ENCODE assay signal across 12 cellular contexts in the genomic region with DNA sequence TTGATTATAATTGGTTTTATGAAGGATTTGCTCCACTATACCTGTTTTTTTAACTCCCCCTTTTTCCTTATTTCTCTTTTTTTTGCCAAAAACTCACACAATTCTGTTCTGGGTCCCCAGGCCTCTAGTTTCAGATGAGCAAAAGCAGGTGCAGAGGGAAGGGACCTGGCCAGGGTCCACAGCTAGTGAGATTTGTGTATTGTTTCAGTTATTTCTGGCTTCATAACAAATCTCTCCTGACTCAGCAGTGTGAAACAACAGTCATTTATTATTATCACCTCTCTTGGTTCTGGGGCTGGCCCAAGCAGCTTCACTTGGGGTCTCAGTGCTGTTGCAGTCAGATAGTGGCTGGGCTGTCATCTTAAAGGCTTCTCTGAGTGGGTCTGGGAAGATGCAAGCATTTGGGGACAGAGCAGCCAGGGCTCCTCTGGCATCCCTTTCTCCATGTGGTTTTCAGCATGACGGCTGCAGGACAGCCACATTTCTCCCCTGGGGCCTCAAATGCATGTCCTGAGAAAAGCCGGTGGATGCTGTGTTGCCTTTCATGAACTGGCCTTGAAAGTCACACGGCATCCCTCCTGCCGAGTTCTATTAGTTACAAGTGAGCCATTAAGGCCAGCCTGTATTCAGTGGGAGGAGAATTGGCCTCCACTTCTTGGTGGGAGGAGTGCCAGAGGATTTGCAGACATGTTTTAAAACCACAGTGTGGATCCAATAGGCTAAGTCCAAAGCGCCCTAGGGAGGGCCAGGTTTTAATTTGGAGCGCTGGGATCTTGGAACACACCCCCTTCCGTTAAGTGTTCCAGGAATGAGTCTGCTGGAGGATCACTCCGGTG.
A peak's percentile ranks its signal among the peaks of the same experiment; 100 is the strongest.
DNase-seq lines count a peak whose midpoint lies in the region; ATAC-seq and TF ChIP-seq lines count a peak whose summit lies in the region.
"Had no signal": no experiment of that assay in that cellular context is flagged by ENCODE, and none has a peak within 500 bp of the region (broad histone marks: within the 10 kb centered on the region; RNA-seq: fewer than 3 reads in every experiment).

No MANE protein-coding gene starts in this region.

- H3K27ac Mint-ChIP-seq in activated T-helper 17 cell treated with anti-CD3 and anti-CD28 coated beads, Interleukin-2, amount 50 U/mL, for 72 hours = no peak overlapping the region
- H3K27ac Mint-ChIP-seq: activated naive CD4-positive, alpha-beta T cell treated with anti-CD3 and anti-CD28 coated beads, Interleukin-2, amount 50 U/mL, for 24 hours; CD14-positive monocyte; memory B cell had no signal

- no peaks in the 10 kb centered on the region for H3K4me1 Mint-ChIP-seq in activated T-helper 17 cell treated with anti-CD3 and anti-CD28 coated beads, Interleukin-2, amount 50 U/mL, for 72 hours
- H3K4me1 Mint-ChIP-seq: activated naive CD4-positive, alpha-beta T cell treated with anti-CD3 and anti-CD28 coated beads, Interleukin-2, amount 50 U/mL, for 24 hours; CD14-positive monocyte; memory B cell had no signal

- no peak overlapping the region for H2BK15ac ChIP-seq in mesenchymal stem cell (ENCODE audit: low read depth, poor library complexity, severe bottlenecking)

- H3K27me3 ChIP-seq in mesenchymal stem cell (ENCODE audit: control insufficient read depth in 1 of 2, insufficient read depth in 1 of 2, low read length in 2 of 2) = peaks cover 3 to 16% of the 10 kb centered on the region in 2 experiments

- H4K8ac ChIP-seq in mesenchymal stem cell (ENCODE audit: low read length) = no peak overlapping the region

- CTCF ChIA-PET in AG04449 (lab: Yijun Ruan, JAX) = no interaction called here

- H3K18ac ChIP-seq in mesenchymal stem cell (ENCODE audit: low read depth in 1 of 2, low read length in 2 of 2) = no peak overlapping the region

- no peaks in the 10 kb centered on the region for H3K9me3 Mint-ChIP-seq in activated T-helper 17 cell treated with anti-CD3 and anti-CD28 coated beads, Interleukin-2, amount 50 U/mL, for 72 hours

- DNase-seq in AG04449 (ENCODE audit: low read depth, low spot score) (peak; percentile 44), NCI-H128 (lab: John Stamatoyannopoulos, UW; ENCODE audit: unreplicated experiment) (peak; percentile 80), mesenchymal stem cell (no peak)
- DNase-seq: T-helper 2 cell had no signal

- TF ChIP-seq CTCF in AG04449 (IDR thresholded peaks at IDR 0.05; ENCODE audit: insufficient read depth, low read length, missing control alignments) = no peak

- H3K79me1 ChIP-seq in mesenchymal stem cell (replicated peaks; ENCODE audit: low read length, poor library complexity, severe bottlenecking) = peaks cover 2% of the 10 kb centered on the region

- ATAC-seq in HG02884 (IDR thresholded peaks at IDR 0.05; ENCODE audit: unreplicated experiment) = no peak
- no peak for ATAC-seq in activated T-helper 17 cell treated with anti-CD3 and anti-CD28 coated beads, Interleukin-2, amount 50 U/mL, for 72 hours (replicated peaks)
- ATAC-seq in GM21381 (IDR thresholded peaks at IDR 0.05; ENCODE audit: unreplicated experiment) = no peak
- ATAC-seq in HG03521 (IDR thresholded peaks at IDR 0.05; ENCODE audit: unreplicated experiment) = no peak

- H3K9ac ChIP-seq in mesenchymal stem cell (ENCODE audit: low read length) = no peak overlapping the region

- POLR2A ChIA-PET in AG04449 (lab: Yijun Ruan, JAX) = no interaction called here

- H2BK120ac ChIP-seq in mesenchymal stem cell (ENCODE audit: low read depth, low read length) = no peak overlapping the region

- H3K4me3 ChIP-seq in AG04449 (ENCODE audit: low read depth, low read length) (no peak overlapping the region), mesenchymal stem cell (ENCODE audit: insufficient read depth in 1 of 2, low read depth in 1 of 2, low read length in 2 of 2) (no peak overlapping the region)

- H3K27me3 Mint-ChIP-seq in activated T-helper 17 cell treated with anti-CD3 and anti-CD28 coated beads, Interleukin-2, amount 50 U/mL, for 72 hours = peaks cover 11% of the 10 kb centered on the region

- no peak overlapping the region for H2AK5ac ChIP-seq in mesenchymal stem cell (ENCODE audit: low read length, severe bottlenecking)

- no peak overlapping the region for H3K4me2 ChIP-seq in mesenchymal stem cell (ENCODE audit: low read length, poor library complexity, severe bottlenecking)

- peak overlapping the region; percentile 20 for H2BK5ac ChIP-seq in mesenchymal stem cell (ENCODE audit: low read depth, low read length, poor library complexity, severe bottlenecking)

- no peaks in the 10 kb centered on the region for H3K36me3 Mint-ChIP-seq in activated T-helper 17 cell treated with anti-CD3 and anti-CD28 coated beads, Interleukin-2, amount 50 U/mL, for 72 hours (ENCODE audit: low read depth)
- H3K36me3 Mint-ChIP-seq: CD14-positive monocyte, memory B cell had no signal

- H3K27ac ChIP-seq in cingulate gyrus (ENCODE audit: low read depth, low read length) = peak overlapping the region; percentile 54
- H3K27ac ChIP-seq in mesenchymal stem cell (ENCODE audit: low read length, poor library complexity, severe bottlenecking) = peak overlapping the region; percentile 46

- H2AFZ ChIP-seq in mesenchymal stem cell (ENCODE audit: low read depth, low read length) = no peak overlapping the region

- no peak overlapping the region for H3K4me3 Mint-ChIP-seq in activated T-helper 17 cell treated with anti-CD3 and anti-CD28 coated beads, Interleukin-2, amount 50 U/mL, for 72 hours
- H3K4me3 Mint-ChIP-seq: activated naive CD4-positive, alpha-beta T cell treated with anti-CD3 and anti-CD28 coated beads, Interleukin-2, amount 50 U/mL, for 24 hours; CD14-positive monocyte; memory B cell had no signal

- 80% methylated on average over 8 of the region's 8 CpGs for WGBS in mesenchymal stem cell

- no peak overlapping the region for H3K14ac ChIP-seq in mesenchymal stem cell (ENCODE audit: low read length in 2 of 2)

- no peak overlapping the region for H2BK12ac ChIP-seq in mesenchymal stem cell (ENCODE audit: low read length in 2 of 2)

- H3K4ac ChIP-seq in mesenchymal stem cell (ENCODE audit: low read depth in 1 of 2, low read length in 2 of 2) = no peak overlapping the region

- H4K91ac ChIP-seq in mesenchymal stem cell (ENCODE audit: low read length) = no peak overlapping the region

- peaks cover 0 to 2% of the 10 kb centered on the region in 2 experiments for H3K36me3 ChIP-seq in mesenchymal stem cell (ENCODE audit: control insufficient read depth in 1 of 2, insufficient read depth in 2 of 2, low read depth in 1 of 2, low read length in 2 of 2)

- H3K23ac ChIP-seq in mesenchymal stem cell (ENCODE audit: low read length in 2 of 2) = no peak overlapping the region

- H3K4me1 ChIP-seq in mesenchymal stem cell (ENCODE audit: control insufficient read depth, insufficient read depth, low read depth, low read length) = peaks cover 15% of the 10 kb centered on the region

- H3K9me3 ChIP-seq in mesenchymal stem cell (ENCODE audit: control insufficient read depth, low read length) = no peaks in the 10 kb centered on the region
